In the genomic region with DNA sequence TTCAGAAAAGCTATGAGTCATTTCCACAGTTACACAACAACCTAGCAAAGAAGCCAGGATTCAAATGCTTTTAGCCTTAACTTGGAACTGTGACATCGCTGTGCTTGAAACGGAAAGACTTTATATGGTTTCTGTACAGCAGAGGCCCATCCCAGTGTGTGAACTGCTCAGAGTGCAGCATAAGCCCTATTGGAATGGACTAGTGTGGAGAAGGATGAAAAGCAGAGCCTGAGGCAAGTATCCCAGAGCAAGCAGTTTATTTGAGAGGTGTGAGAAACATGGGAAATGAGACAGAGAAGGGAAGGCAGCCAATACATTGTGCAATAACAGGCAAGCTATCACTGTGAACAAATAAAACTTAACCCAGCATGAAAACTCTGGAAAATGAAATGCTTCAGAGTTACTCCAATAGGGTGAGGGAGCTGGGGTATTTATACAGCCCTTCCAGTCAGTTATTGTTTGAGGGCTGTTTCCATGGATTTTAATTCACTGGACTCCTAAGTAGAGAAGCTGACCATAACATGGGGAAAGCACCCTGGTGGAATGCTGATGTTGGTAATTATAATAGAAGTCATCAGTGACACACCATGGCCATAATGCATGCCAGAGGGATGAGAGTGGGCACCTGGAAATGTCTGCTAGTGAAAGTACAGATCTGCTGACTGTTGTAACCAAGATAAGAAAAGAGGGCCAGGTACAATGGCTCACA, we compare ENCODE assay signal across 19 cellular contexts.
DNase-seq lines count a peak whose midpoint lies in the region; ATAC-seq, FAIRE-seq and TF ChIP-seq lines count a peak whose summit lies in the region.
"Had no signal": no experiment of that assay in that cellular context is flagged by ENCODE, and none has a peak within 500 bp of the region (broad histone marks: within the 10 kb centered on the region; RNA-seq: fewer than 3 reads in every experiment).

No MANE protein-coding gene starts in this region.

- H2AFZ ChIP-seq in ACC112 (ENCODE audit: low read length, unreplicated experiment) = no peak overlapping the region
- no peak overlapping the region for H2AFZ ChIP-seq in astrocyte (ENCODE audit: low read depth, low read length)
- no peak overlapping the region for H2AFZ ChIP-seq in OCI-LY7 (ENCODE audit: low read length)
- H2AFZ ChIP-seq: GM23338, neural progenitor cell had no signal

- H3K27ac Mint-ChIP-seq in astrocyte (ENCODE audit: unreplicated experiment) = peak overlapping the region; percentile 88
- H3K27ac Mint-ChIP-seq: activated CD8-positive, alpha-beta T cell treated with anti-CD3 and anti-CD28 coated beads for 36 hours; GM23338; neural progenitor cell had no signal

- H3K4me3 Mint-ChIP-seq in astrocyte (ENCODE audit: unreplicated experiment) = peak overlapping the region; percentile 12
- H3K4me3 Mint-ChIP-seq: activated CD8-positive, alpha-beta T cell treated with anti-CD3 and anti-CD28 coated beads for 36 hours; GM23338; neural progenitor cell had no signal

- DNase-seq in M059J (ENCODE audit: low read depth) = peak; percentile 25
- DNase-seq in astrocyte (ENCODE audit: low read depth) = peak; percentile 92
- peak; percentile 73 for DNase-seq in iris pigment epithelial cell (ENCODE audit: low read depth)
- no peak for DNase-seq in OCI-LY7 (ENCODE audit: low spot score)
- DNase-seq in NCI-H526 treated with DMSO at 0.1 percent for 48 hours (lab: John Stamatoyannopoulos, UW) = no peak
- no peak for DNase-seq in D721Med (ENCODE audit: insufficient read length, low spot score)
- no peak for DNase-seq in sciatic nerve (ENCODE audit: low spot score)
- DNase-seq: activated CD8-positive, alpha-beta T cell treated with anti-CD3 and anti-CD28 coated beads for 36 hours; activated gamma-delta T cell treated with Interleukin-2 at 50 U/mL for 16 hours; Caco-2; NCI-H1105 treated with DMSO at 0.1 percent for 48 hours; RPMI8226; substantia nigra had no signal

- H3K4me3 ChIP-seq in ACC112 (ENCODE audit: low read depth, low read length) (no peak overlapping the region), astrocyte (ENCODE audit: insufficient read depth, low read depth, low read length) (no peak overlapping the region), OCI-LY7 (ENCODE audit: low read depth, low read length, poor library complexity, severe bottlenecking) (no peak overlapping the region)
- H3K4me3 ChIP-seq: GM23338, lung, neural progenitor cell, skin epidermis had no signal

- peaks cover 7% of the 10 kb centered on the region for H3K4me1 Mint-ChIP-seq in astrocyte (ENCODE audit: low read depth, unreplicated experiment)
- H3K4me1 Mint-ChIP-seq: neural progenitor cell had no signal

- H3K9ac ChIP-seq in astrocyte (ENCODE audit: low read length) = peak overlapping the region; percentile 47
- H3K9ac ChIP-seq: neural progenitor cell had no signal

- no peak for FAIRE-seq in astrocyte (lab: Jason Lieb, UNC)
- no peak for FAIRE-seq in D721Med (lab: Jason Lieb, UNC)
- FAIRE-seq: endothelial cell of umbilical vein had no signal

- H3K9me3 ChIP-seq in astrocyte (ENCODE audit: insufficient read depth, low read depth, low read length) (no peaks in the 10 kb centered on the region), OCI-LY7 (ENCODE audit: low read length) (no peaks in the 10 kb centered on the region)
- H3K9me3 ChIP-seq: Caco-2 had no signal

- no peaks in the 10 kb centered on the region for H3K36me3 Mint-ChIP-seq in astrocyte (ENCODE audit: low read depth, unreplicated experiment)
- H3K36me3 Mint-ChIP-seq: neural progenitor cell had no signal

- peak overlapping the region; percentile 58 for H3K27ac ChIP-seq in ACC112 (ENCODE audit: low read depth, low read length)
- peak overlapping the region; percentile 78 for H3K27ac ChIP-seq in astrocyte (ENCODE audit: low read depth, low read length)
- H3K27ac ChIP-seq in OCI-LY7 (ENCODE audit: low read depth, low read length, poor library complexity, severe bottlenecking) = no peak overlapping the region
- H3K27ac ChIP-seq: neural progenitor cell, skin epidermis had no signal

- peak overlapping the region; percentile 45 for H3K4me2 ChIP-seq in astrocyte (ENCODE audit: low read length)
- H3K4me2 ChIP-seq in OCI-LY7 (ENCODE audit: low read length) = no peak overlapping the region
- H3K4me2 ChIP-seq: GM23338, neural progenitor cell had no signal

- H4K20me1 ChIP-seq in astrocyte (ENCODE audit: insufficient read depth, low read length) (no peaks in the 10 kb centered on the region), OCI-LY7 (ENCODE audit: insufficient read depth, low read length) (no peaks in the 10 kb centered on the region)

- H3K4me1 ChIP-seq in ACC112 (ENCODE audit: control insufficient read depth, insufficient read depth, low read length, unreplicated experiment) (no peaks in the 10 kb centered on the region), astrocyte (ENCODE audit: insufficient read depth, low read length) (peaks cover 9% of the 10 kb centered on the region), OCI-LY7 (ENCODE audit: insufficient read depth, low read length, poor library complexity, severe bottlenecking) (no peaks in the 10 kb centered on the region)
- H3K4me1 ChIP-seq: Caco-2, neural progenitor cell had no signal

- no TSS peak for BruUV-seq in OCI-LY7 (replicated peaks; lab: Mats Ljungman, UMichigan)

- H3K9me3 Mint-ChIP-seq in astrocyte (ENCODE audit: unreplicated experiment) = peaks cover 6% of the 10 kb centered on the region

- no peaks in the 10 kb centered on the region for H3K36me3 ChIP-seq in ACC112 (ENCODE audit: insufficient read depth, low read length)
- H3K36me3 ChIP-seq in astrocyte (ENCODE audit: insufficient read depth, low read length) = no peaks in the 10 kb centered on the region
- H3K36me3 ChIP-seq in OCI-LY7 (ENCODE audit: insufficient read depth, low read length) = no peaks in the 10 kb centered on the region
- H3K36me3 ChIP-seq: neural progenitor cell had no signal

- CTCF ChIA-PET in OCI-LY7 (lab: Charles Lee; ENCODE audit: unreplicated experiment) = no interaction called here

- TF ChIP-seq CTCF in astrocyte (IDR thresholded peaks at IDR 0.05; ENCODE audit: insufficient read depth, low read depth, low read length) (no peak), OCI-LY7 (conservative IDR thresholded peaks at IDR 0.05; ENCODE audit: low read length) (no peak), D721Med (IDR thresholded peaks at IDR 0.05; ENCODE audit: insufficient read depth, missing control alignments) (no peak)

- no peaks in the 10 kb centered on the region for H3K27me3 ChIP-seq in ACC112 (ENCODE audit: insufficient read depth, low read length)
- no peaks in the 10 kb centered on the region for H3K27me3 ChIP-seq in astrocyte (ENCODE audit: insufficient read depth, low read length)
- H3K27me3 ChIP-seq: neural progenitor cell had no signal

- H3K9me2 ChIP-seq in OCI-LY7 (ENCODE audit: insufficient read depth, low read length) = 0 out of 2 replicates have a peak, but pooled peaks cover 5% of the 10 kb centered on the region

- no peak for ATAC-seq in sciatic nerve
- ATAC-seq: activated CD8-positive, alpha-beta T cell treated with anti-CD3 and anti-CD28 coated beads for 36 hours; GM23338 had no signal

- intact Hi-C loops in OCI-LY7 (cut with micrococcal nuclease; ENCODE audit: unreplicated experiment) = no loop called here
- intact Hi-C loops in sciatic nerve (cut with DNase I) = no loop called here

- POLR2A ChIA-PET in OCI-LY7 (lab: Charles Lee) = interaction anchor here (0.6 kb wide), 1 partner anchor 28 kb away, joined by 3 read pairs; no protein-coding TSS in a partner anchor

- no peaks in the 10 kb centered on the region for H3K79me2 ChIP-seq in ACC112 (ENCODE audit: control insufficient read depth, insufficient read depth, low read length, unreplicated experiment)
- no peaks in the 10 kb centered on the region for H3K79me2 ChIP-seq in astrocyte (ENCODE audit: insufficient read depth, low read length)
- no peaks in the 10 kb centered on the region for H3K79me2 ChIP-seq in OCI-LY7 (ENCODE audit: insufficient read depth, low read depth, low read length)

- H3K27me3 Mint-ChIP-seq in astrocyte (ENCODE audit: low read depth, unreplicated experiment) = no peaks in the 10 kb centered on the region

Comparison
In these comparisons a context has a peak if more than half of its experiments do, and no peak if none do; other contexts are left out.
1. DNase-seq: peak in M059J (single experiment), astrocyte (single experiment) and iris pigment epithelial cell (single experiment); none in OCI-LY7 (single experiment), NCI-H526 treated with DMSO at 0.1 percent for 48 hours (single experiment), D721Med (single experiment) and sciatic nerve (single experiment).